2 cellular contexts compared by ENCODE assay signal in genomic region chr2:224169847-224170246, GRCh38.
TF ChIP-seq lines count a peak whose summit lies in the region.

No MANE protein-coding gene starts in this region.

TF ChIP-seq in IMR-90, 13 proteins besides CTCF, POLR2A, EP300 and RAD21:
- TF ChIP-seq MXI1 (IDR thresholded peaks at IDR 0.05; ENCODE audit: borderline replicate concordance, low read depth, low read length) (no peak), RCOR1 (IDR thresholded peaks at IDR 0.05; ENCODE audit: insufficient replicate concordance, low read length) (no peak), FOS (IDR thresholded peaks at IDR 0.05; ENCODE audit: low read depth, low read length) (no peak), CEBPB (IDR thresholded peaks at IDR 0.05; ENCODE audit: low read depth, low read length) (no peak), SMC3 (IDR thresholded peaks at IDR 0.05; ENCODE audit: low read depth, low read length) (no peak), CHD1 (IDR thresholded peaks at IDR 0.05; ENCODE audit: low read depth, low read length) (no peak), RFX5 (IDR thresholded peaks at IDR 0.05; ENCODE audit: low read depth, low read length) (no peak), NFE2L2 (IDR thresholded peaks at IDR 0.05; ENCODE audit: low read depth, low read length) (no peak), MAZ (IDR thresholded peaks at IDR 0.05; ENCODE audit: borderline replicate concordance, low read depth, low read length) (no peak), MAFK (IDR thresholded peaks at IDR 0.05; ENCODE audit: low read depth, low read length) (no peak), BHLHE40 (IDR thresholded peaks at IDR 0.05; ENCODE audit: low read depth, low read length) (no peak)
- TF ChIP-seq, protein P1, sequence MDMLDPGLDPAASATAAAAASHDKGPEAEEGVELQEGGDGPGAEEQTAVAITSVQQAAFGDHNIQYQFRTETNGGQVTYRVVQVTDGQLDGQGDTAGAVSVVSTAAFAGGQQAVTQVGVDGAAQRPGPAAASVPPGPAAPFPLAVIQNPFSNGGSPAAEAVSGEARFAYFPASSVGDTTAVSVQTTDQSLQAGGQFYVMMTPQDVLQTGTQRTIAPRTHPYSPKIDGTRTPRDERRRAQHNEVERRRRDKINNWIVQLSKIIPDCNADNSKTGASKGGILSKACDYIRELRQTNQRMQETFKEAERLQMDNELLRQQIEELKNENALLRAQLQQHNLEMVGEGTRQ (IDR thresholded peaks at IDR 0.05; ENCODE audit: low read depth, low read length) = no peak
- TF ChIP-seq, protein P2, sequence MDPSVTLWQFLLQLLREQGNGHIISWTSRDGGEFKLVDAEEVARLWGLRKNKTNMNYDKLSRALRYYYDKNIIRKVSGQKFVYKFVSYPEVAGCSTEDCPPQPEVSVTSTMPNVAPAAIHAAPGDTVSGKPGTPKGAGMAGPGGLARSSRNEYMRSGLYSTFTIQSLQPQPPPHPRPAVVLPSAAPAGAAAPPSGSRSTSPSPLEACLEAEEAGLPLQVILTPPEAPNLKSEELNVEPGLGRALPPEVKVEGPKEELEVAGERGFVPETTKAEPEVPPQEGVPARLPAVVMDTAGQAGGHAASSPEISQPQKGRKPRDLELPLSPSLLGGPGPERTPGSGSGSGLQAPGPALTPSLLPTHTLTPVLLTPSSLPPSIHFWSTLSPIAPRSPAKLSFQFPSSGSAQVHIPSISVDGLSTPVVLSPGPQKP (IDR thresholded peaks at IDR 0.05; ENCODE audit: borderline replicate concordance, low read depth, low read length) = no peak

TF ChIP-seq in H1, 55 proteins besides CTCF, POLR2A, EP300 and RAD21:
- TF ChIP-seq YY1 (IDR thresholded peaks at IDR 0.05; ENCODE audit: low read depth, low read length) (no peak), FOSL1 (IDR thresholded peaks at IDR 0.05; ENCODE audit: insufficient read depth, low read depth, low read length) (no peak), CEBPB (IDR thresholded peaks at IDR 0.05; ENCODE audit: low read depth, low read length) (no peak), HDAC2 (IDR thresholded peaks at IDR 0.05; ENCODE audit: borderline replicate concordance in 1 of 2, low read depth in 2 of 2, low read length in 2 of 2) (no peak)
TF ChIP-seq in H1: peak in this region for 0.
